ENCODE assay signal across 15 cellular contexts in genomic region chr6:152299336-152299735, GRCh38.
DNase-seq lines count a peak whose midpoint lies in the region; TF ChIP-seq lines count a peak whose summit lies in the region.
"Had no signal": no experiment of that assay in that cellular context is flagged by ENCODE, and none has a peak within 500 bp of the region (broad histone marks: within the 10 kb centered on the region; RNA-seq: fewer than 3 reads in every experiment).

No MANE protein-coding gene starts in this region.

- no peak overlapping the region for H3K4me3 ChIP-seq in CD8-positive, alpha-beta memory T cell (ENCODE audit: low read length)
- H3K4me3 ChIP-seq in OCI-LY3 (ENCODE audit: low read length) (no peak overlapping the region), endodermal cell (ENCODE audit: low read length) (no peak overlapping the region), transverse colon (no peak overlapping the region)
- H3K4me3 ChIP-seq: coronary artery, esophagus squamous epithelium, Peyer's patch, thyroid gland had no signal

- no peaks in the 10 kb centered on the region for H4K20me1 ChIP-seq in OCI-LY3 (ENCODE audit: insufficient read depth, low read length)

- CTCF ChIA-PET in CD8-positive, alpha-beta memory T cell (lab: Charles Lee) = interaction anchor here (1.3 to 4.5 kb wide), 2 partner anchors 30 to 38 kb away, joined by 3 to 80 read pairs; no protein-coding TSS in a partner anchor

- peaks cover 31% of the 10 kb centered on the region for H3K4me1 ChIP-seq in CD8-positive, alpha-beta memory T cell (ENCODE audit: insufficient read depth, low read length)
- H3K4me1 ChIP-seq in OCI-LY3 (ENCODE audit: low read length) (peaks cover 34% of the 10 kb centered on the region), endodermal cell (ENCODE audit: control insufficient read depth, insufficient read depth, low read length) (no peaks in the 10 kb centered on the region), transverse colon (peaks cover 0 to 22% (median 3%) of the 10 kb centered on the region in 4 donors)

- no peak for TF ChIP-seq EP300 in transverse colon (IDR thresholded peaks at IDR 0.05; ENCODE audit: low read depth)

- peak overlapping the region; percentile 21 to 85 (median 72) for H3K27ac Mint-ChIP-seq in CD14-positive monocyte
- peak overlapping the region in 6 of 8 donors; percentile 1 to 81 (median 22) for H3K27ac Mint-ChIP-seq in CD8-positive, alpha-beta memory T cell
- H3K27ac Mint-ChIP-seq in endodermal cell = no peak overlapping the region

- peak overlapping the region in 1 of 2 donors; percentile 65 for H3K4me3 Mint-ChIP-seq in CD14-positive monocyte
- peak overlapping the region in 5 of 7 donors; percentile 21 to 60 (median 49) for H3K4me3 Mint-ChIP-seq in CD8-positive, alpha-beta memory T cell
- H3K4me3 Mint-ChIP-seq in endodermal cell = no peak overlapping the region

- H3K9ac ChIP-seq in OCI-LY3 (ENCODE audit: low read length) = no peak overlapping the region
- no peak overlapping the region for H3K9ac ChIP-seq in endodermal cell (ENCODE audit: extremely low read depth, low read length, poor library complexity, severe bottlenecking)

- no peaks in the 10 kb centered on the region for H3K79me2 ChIP-seq in OCI-LY3 (ENCODE audit: low read length)

- POLR2A ChIA-PET in CD8-positive, alpha-beta memory T cell (lab: Charles Lee) = no interaction called here

- TF ChIP-seq POLR2A in transverse colon (IDR thresholded peaks at IDR 0.05) = no peak

- no peaks in the 10 kb centered on the region for H3K27me3 ChIP-seq in CD8-positive, alpha-beta memory T cell (ENCODE audit: insufficient read depth, low read length, poor library complexity, severe bottlenecking)
- H3K27me3 ChIP-seq in OCI-LY3 (ENCODE audit: low read depth, low read length) (no peaks in the 10 kb centered on the region), endodermal cell (ENCODE audit: control insufficient read depth, insufficient read depth, low read length, poor library complexity, severe bottlenecking) (no peaks in the 10 kb centered on the region), transverse colon (no peaks in the 10 kb centered on the region)
- H3K27me3 ChIP-seq: esophagus squamous epithelium, Peyer's patch, thyroid gland had no signal

- no peaks in the 10 kb centered on the region for H3K27me3 Mint-ChIP-seq in CD14-positive monocyte (ENCODE audit: low read depth in 3 of 3)
- H3K27me3 Mint-ChIP-seq in CD8-positive, alpha-beta memory T cell = no peaks in the 10 kb centered on the region
- no peaks in the 10 kb centered on the region for H3K27me3 Mint-ChIP-seq in endodermal cell (ENCODE audit: insufficient read depth)

- DNase-seq in CD14-positive monocyte (ENCODE audit: low spot score) (no peak), endodermal cell (peak; percentile 73), GM19240 (ENCODE audit: insufficient read length, low spot score) (no peak), transverse colon (no peak)
- DNase-seq in CD8-positive, alpha-beta memory T cell = no peak
- DNase-seq in activated CD8-positive, alpha-beta memory T cell treated with anti-CD3 and anti-CD28 coated beads, Interleukin-2, amount 50 U/mL, for 48 hours = no peak
- DNase-seq: amniotic stem cell, esophagus squamous epithelium, HCEC 1CT, NCI-H345, Peyer's patch, thyroid gland had no signal

- 63 to 83% methylated on average over 1 to 2 of the region's 2 CpGs for WGBS in endodermal cell (ENCODE audit: insufficient coverage in 1 of 2, insufficient read length in 1 of 2), 2 experiments
- WGBS in transverse colon (ENCODE audit: low coverage in 1 of 2), 2 donors = 74 to 77% methylated on average over 2 of the region's 2 CpGs

- H3K36me3 Mint-ChIP-seq in CD14-positive monocyte (peaks cover 8 to 18% of the 10 kb centered on the region in 2 donors), endodermal cell (ENCODE audit: low read depth) (no peaks in the 10 kb centered on the region)
- H3K36me3 Mint-ChIP-seq in CD8-positive, alpha-beta memory T cell = peaks cover 0 to 34% (median 9%) of the 10 kb centered on the region in 3 donors

- H3K9me3 Mint-ChIP-seq in CD14-positive monocyte (no peaks in the 10 kb centered on the region), endodermal cell (no peaks in the 10 kb centered on the region)
- no peaks in the 10 kb centered on the region for H3K9me3 Mint-ChIP-seq in CD8-positive, alpha-beta memory T cell

- TF ChIP-seq CTCF in CD14-positive monocyte (IDR thresholded peaks at IDR 0.05) = no peak
- no peak for TF ChIP-seq CTCF in OCI-LY3 (IDR thresholded peaks at IDR 0.05; ENCODE audit: low read depth, low read length)
- TF ChIP-seq CTCF in endodermal cell (conservative IDR thresholded peaks at IDR 0.05) = no peak
- TF ChIP-seq CTCF in transverse colon (IDR thresholded peaks at IDR 0.05) = no peak

- intact Hi-C loops in CD14-positive monocyte (cut with micrococcal nuclease) (no loop called here), transverse colon (cut with DNase I; ENCODE audit: low total_unique reads) (no loop called here)

- no peak overlapping the region for H3K27ac ChIP-seq in CD8-positive, alpha-beta memory T cell (ENCODE audit: low read depth, low read length)
- no peak overlapping the region for H3K27ac ChIP-seq in OCI-LY3 (ENCODE audit: low read length)
- H3K27ac ChIP-seq in endodermal cell (ENCODE audit: low read depth, low read length) = no peak overlapping the region
- H3K27ac ChIP-seq in transverse colon = peak overlapping the region in 1 of 4 donors; percentile 41
- H3K27ac ChIP-seq: C4-2B, coronary artery, Peyer's patch had no signal

- H3K9me3 ChIP-seq in CD8-positive, alpha-beta memory T cell (ENCODE audit: low read length) = no peaks in the 10 kb centered on the region
- H3K9me3 ChIP-seq in OCI-LY3 (ENCODE audit: insufficient read depth, low read length) = no peaks in the 10 kb centered on the region
- H3K9me3 ChIP-seq in endodermal cell (ENCODE audit: control insufficient read depth, low read length) = no peaks in the 10 kb centered on the region
- no peaks in the 10 kb centered on the region for H3K9me3 ChIP-seq in transverse colon
- H3K9me3 ChIP-seq: esophagus squamous epithelium, Peyer's patch, thyroid gland had no signal

- peak overlapping the region; percentile 68 for H3K4me2 ChIP-seq in OCI-LY3 (ENCODE audit: low read length)

- in situ Hi-C loops in transverse colon (cut with MboI; ENCODE audit: low pct_ligation_motif_present in 1 of 4, low pct_unique_long_range_greater_than_20kb in 1 of 4, low sequenced_read_pairs in 3 of 4) = no loop called here

- no peaks in the 10 kb centered on the region for H3K36me3 ChIP-seq in CD8-positive, alpha-beta memory T cell (ENCODE audit: insufficient read depth, low read length)
- H3K36me3 ChIP-seq in OCI-LY3 (replicated peaks; ENCODE audit: low read depth, low read length) (no peaks in the 10 kb centered on the region), endodermal cell (ENCODE audit: control insufficient read depth, insufficient read depth, low read length) (no peaks in the 10 kb centered on the region), transverse colon (no peaks in the 10 kb centered on the region)
- H3K36me3 ChIP-seq: esophagus squamous epithelium, Peyer's patch had no signal

- H2AFZ ChIP-seq in OCI-LY3 (ENCODE audit: low read depth, low read length) = no peak overlapping the region

- H3K4me1 Mint-ChIP-seq in CD14-positive monocyte (peaks cover 22% of the 10 kb centered on the region), endodermal cell (peaks cover 23% of the 10 kb centered on the region)
- H3K4me1 Mint-ChIP-seq in CD8-positive, alpha-beta memory T cell = peaks cover 43 to 66% (median 65%) of the 10 kb centered on the region in 3 donors
